Comparison of ENCODE assay signal across 1 cellular context in the genomic region with DNA sequence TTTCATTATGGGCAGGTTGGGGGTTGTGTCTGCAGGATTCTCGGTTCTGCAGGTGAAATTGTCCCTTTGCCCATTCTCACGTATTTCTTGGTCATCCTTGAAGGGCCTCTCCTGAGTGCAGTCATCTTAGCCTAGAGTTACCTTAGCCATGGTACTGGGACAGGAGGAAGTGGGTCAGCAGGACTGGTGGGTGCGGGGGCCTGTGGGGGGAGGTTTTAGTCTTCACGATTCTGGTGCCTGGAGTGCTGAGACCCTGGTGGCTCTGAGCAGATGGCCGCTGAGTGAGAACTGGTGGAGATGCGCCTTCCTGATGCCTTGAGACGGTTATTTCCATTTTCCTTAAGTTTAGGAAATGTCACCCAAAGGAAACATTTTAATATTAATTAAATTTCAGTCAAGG.
TF ChIP-seq lines count a peak whose summit lies in the region.

No MANE protein-coding gene starts in this region.

TF ChIP-seq in WTC11, 78 proteins besides CTCF, POLR2A, EP300 and RAD21 (continued from another document):
- no peak for TF ChIP-seq NFE2L1 (CRISPR knock-in tag; IDR thresholded peaks at IDR 0.05)
- TF ChIP-seq, protein P1, sequence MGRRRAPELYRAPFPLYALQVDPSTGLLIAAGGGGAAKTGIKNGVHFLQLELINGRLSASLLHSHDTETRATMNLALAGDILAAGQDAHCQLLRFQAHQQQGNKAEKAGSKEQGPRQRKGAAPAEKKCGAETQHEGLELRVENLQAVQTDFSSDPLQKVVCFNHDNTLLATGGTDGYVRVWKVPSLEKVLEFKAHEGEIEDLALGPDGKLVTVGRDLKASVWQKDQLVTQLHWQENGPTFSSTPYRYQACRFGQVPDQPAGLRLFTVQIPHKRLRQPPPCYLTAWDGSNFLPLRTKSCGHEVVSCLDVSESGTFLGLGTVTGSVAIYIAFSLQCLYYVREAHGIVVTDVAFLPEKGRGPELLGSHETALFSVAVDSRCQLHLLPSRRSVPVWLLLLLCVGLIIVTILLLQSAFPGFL (CRISPR knock-in tag; IDR thresholded peaks at IDR 0.05; ENCODE audit: borderline replicate concordance), result no peak
- TF ChIP-seq, protein P2, sequence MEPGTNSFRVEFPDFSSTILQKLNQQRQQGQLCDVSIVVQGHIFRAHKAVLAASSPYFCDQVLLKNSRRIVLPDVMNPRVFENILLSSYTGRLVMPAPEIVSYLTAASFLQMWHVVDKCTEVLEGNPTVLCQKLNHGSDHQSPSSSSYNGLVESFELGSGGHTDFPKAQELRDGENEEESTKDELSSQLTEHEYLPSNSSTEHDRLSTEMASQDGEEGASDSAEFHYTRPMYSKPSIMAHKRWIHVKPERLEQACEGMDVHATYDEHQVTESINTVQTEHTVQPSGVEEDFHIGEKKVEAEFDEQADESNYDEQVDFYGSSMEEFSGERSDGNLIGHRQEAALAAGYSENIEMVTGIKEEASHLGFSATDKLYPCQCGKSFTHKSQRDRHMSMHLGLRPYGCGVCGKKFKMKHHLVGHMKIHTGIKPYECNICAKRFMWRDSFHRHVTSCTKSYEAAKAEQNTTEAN (CRISPR knock-in tag; IDR thresholded peaks at IDR 0.05), result no peak
- TF ChIP-seq FOXK1 (CRISPR knock-in tag; IDR thresholded peaks at IDR 0.05), result no peak
- TF ChIP-seq, protein P3, sequence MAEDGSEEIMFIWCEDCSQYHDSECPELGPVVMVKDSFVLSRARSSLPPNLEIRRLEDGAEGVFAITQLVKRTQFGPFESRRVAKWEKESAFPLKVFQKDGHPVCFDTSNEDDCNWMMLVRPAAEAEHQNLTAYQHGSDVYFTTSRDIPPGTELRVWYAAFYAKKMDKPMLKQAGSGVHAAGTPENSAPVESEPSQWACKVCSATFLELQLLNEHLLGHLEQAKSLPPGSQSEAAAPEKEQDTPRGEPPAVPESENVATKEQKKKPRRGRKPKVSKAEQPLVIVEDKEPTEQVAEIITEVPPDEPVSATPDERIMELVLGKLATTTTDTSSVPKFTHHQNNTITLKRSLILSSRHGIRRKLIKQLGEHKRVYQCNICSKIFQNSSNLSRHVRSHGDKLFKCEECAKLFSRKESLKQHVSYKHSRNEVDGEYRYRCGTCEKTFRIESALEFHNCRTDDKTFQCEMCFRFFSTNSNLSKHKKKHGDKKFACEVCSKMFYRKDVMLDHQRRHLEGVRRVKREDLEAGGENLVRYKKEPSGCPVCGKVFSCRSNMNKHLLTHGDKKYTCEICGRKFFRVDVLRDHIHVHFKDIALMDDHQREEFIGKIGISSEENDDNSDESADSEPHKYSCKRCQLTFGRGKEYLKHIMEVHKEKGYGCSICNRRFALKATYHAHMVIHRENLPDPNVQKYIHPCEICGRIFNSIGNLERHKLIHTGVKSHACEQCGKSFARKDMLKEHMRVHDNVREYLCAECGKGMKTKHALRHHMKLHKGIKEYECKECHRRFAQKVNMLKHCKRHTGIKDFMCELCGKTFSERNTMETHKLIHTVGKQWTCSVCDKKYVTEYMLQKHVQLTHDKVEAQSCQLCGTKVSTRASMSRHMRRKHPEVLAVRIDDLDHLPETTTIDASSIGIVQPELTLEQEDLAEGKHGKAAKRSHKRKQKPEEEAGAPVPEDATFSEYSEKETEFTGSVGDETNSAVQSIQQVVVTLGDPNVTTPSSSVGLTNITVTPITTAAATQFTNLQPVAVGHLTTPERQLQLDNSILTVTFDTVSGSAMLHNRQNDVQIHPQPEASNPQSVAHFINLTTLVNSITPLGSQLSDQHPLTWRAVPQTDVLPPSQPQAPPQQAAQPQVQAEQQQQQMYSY (CRISPR knock-in tag; IDR thresholded peaks at IDR 0.05), result no peak
- TF ChIP-seq RELA (CRISPR knock-in tag; IDR thresholded peaks at IDR 0.05; ENCODE audit: borderline replicate concordance), result no peak
- TF ChIP-seq OVOL2 (CRISPR knock-in tag; IDR thresholded peaks at IDR 0.05; ENCODE audit: borderline replicate concordance), result no peak
- TF ChIP-seq, protein P4, sequence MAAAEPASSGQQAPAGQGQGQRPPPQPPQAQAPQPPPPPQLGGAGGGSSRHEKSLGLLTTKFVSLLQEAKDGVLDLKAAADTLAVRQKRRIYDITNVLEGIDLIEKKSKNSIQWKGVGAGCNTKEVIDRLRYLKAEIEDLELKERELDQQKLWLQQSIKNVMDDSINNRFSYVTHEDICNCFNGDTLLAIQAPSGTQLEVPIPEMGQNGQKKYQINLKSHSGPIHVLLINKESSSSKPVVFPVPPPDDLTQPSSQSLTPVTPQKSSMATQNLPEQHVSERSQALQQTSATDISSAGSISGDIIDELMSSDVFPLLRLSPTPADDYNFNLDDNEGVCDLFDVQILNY (CRISPR knock-in tag; IDR thresholded peaks at IDR 0.05), result no peak
- TF ChIP-seq NFYB (CRISPR knock-in tag; conservative IDR thresholded peaks at IDR 0.05; ENCODE audit: low read depth), result no peak
- no peak for TF ChIP-seq TCF7 (CRISPR knock-in tag; IDR thresholded peaks at IDR 0.05; ENCODE audit: low read depth)
- TF ChIP-seq ESRRA (CRISPR knock-in tag; IDR thresholded peaks at IDR 0.05; ENCODE audit: borderline replicate concordance), result no peak
- TF ChIP-seq, protein P5, sequence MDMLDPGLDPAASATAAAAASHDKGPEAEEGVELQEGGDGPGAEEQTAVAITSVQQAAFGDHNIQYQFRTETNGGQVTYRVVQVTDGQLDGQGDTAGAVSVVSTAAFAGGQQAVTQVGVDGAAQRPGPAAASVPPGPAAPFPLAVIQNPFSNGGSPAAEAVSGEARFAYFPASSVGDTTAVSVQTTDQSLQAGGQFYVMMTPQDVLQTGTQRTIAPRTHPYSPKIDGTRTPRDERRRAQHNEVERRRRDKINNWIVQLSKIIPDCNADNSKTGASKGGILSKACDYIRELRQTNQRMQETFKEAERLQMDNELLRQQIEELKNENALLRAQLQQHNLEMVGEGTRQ (CRISPR knock-in tag; IDR thresholded peaks at IDR 0.05), result no peak
